Comparison of ENCODE assay signal across 8 cellular contexts in genomic region chr16:721765-722481, GRCh38. TPM values are rescaled to one million over a fixed set of nuclear protein-coding genes. Genes with fewer than 3 reads are reported as not detected.
DNase-seq lines count a peak whose midpoint lies in the region; TF ChIP-seq lines count a peak whose summit lies in the region.

No MANE protein-coding gene starts in this region.

- H3K23ac ChIP-seq in neuronal stem cell (ENCODE audit: low read depth, low read length, poor library complexity), result peak overlapping the region; percentile 99

- H3K9me3 ChIP-seq in neuronal stem cell (replicated peaks in 1 of 2; ENCODE audit: control insufficient read depth in 2 of 2, insufficient read depth in 1 of 2, low read depth in 1 of 2, low read length in 2 of 2), result no peaks in the 10 kb centered on the region

- TF ChIP-seq CTCF in CD14-positive monocyte (IDR thresholded peaks at IDR 0.05) (no peak), NB4 (IDR thresholded peaks at IDR 0.05; ENCODE audit: low read depth, low read length) (no peak), coronary artery (IDR thresholded peaks at IDR 0.05) (no peak)

- H2BK12ac ChIP-seq in neuronal stem cell (ENCODE audit: low read length), result peak overlapping the region; percentile 41

- peaks cover 29% of the 10 kb centered on the region for H3K79me1 ChIP-seq in neuronal stem cell (ENCODE audit: low read depth, low read length)

- H3K4me3 ChIP-seq in NB4 (ENCODE audit: low read depth, low read length), result peak overlapping the region; percentile 30
- H3K4me3 ChIP-seq in coronary artery, result peak overlapping the region; percentile 95
- H3K4me3 ChIP-seq in neuronal stem cell (ENCODE audit: low read length in 2 of 2), result peak overlapping the region; percentile 76 to 93

- peak overlapping the region; percentile 100 for H2AK5ac ChIP-seq in neuronal stem cell (ENCODE audit: low read depth, low read length)

- peaks cover 33 to 54% (median 42%) of the 10 kb centered on the region in 3 donors for H3K27me3 Mint-ChIP-seq in CD14-positive monocyte (ENCODE audit: low read depth in 3 of 3)

- DNase-seq in CD14-positive monocyte (ENCODE audit: low spot score), result no peak
- DNase-seq in NB4 (ENCODE audit: low read depth), result no peak
- no peak for DNase-seq in coronary artery (ENCODE audit: low spot score)
- DNase-seq in neuronal stem cell (ENCODE audit: low spot score), result no peak
- DNase-seq in NCI-H1436 (lab: John Stamatoyannopoulos, UW), result no peak
- no peak for DNase-seq in NCI-H187 (lab: John Stamatoyannopoulos, UW)
- no peak for DNase-seq in ecto neural progenitor cell (ENCODE audit: low spot score)
- no peak for DNase-seq in stimulated activated CD4-positive, alpha-beta T cell treated with anti-CD3 and anti-CD28 coated beads, Interleukin-2, amount 100 ng/mL, for 48 hours

- H3K4me1 Mint-ChIP-seq in CD14-positive monocyte, result peaks cover 14% of the 10 kb centered on the region

- peak overlapping the region in 1 of 2 donors; percentile 93 for H3K27ac ChIP-seq in coronary artery
- H3K27ac ChIP-seq in neuronal stem cell (replicated peaks; ENCODE audit: low read length), result peak overlapping the region; percentile 49

- H3K4ac ChIP-seq in neuronal stem cell (ENCODE audit: low read length), result peak overlapping the region; percentile 93

- peak overlapping the region; percentile 96 for H2BK15ac ChIP-seq in neuronal stem cell (ENCODE audit: low read length)

- no peak for TF ChIP-seq POLR2A in NB4 (IDR thresholded peaks at IDR 0.05; ENCODE audit: extremely low read depth, insufficient read length)

- H3K4me2 ChIP-seq in neuronal stem cell (ENCODE audit: insufficient read depth, low read length, poor library complexity, severe bottlenecking), result peak overlapping the region; percentile 67

- H2BK120ac ChIP-seq in neuronal stem cell (ENCODE audit: low read depth, low read length), result no peak overlapping the region

- no peak overlapping the region for H4K91ac ChIP-seq in neuronal stem cell (ENCODE audit: low read depth, low read length, poor library complexity)

- WGBS in neuronal stem cell (ENCODE audit: extremely low coverage in 2 of 2, insufficient read length in 2 of 2, insufficient replicate concordance in 1 of 2), 2 donors, result no CpG with 5 or more reads among the region's 47 CpGs

- peak overlapping the region; percentile 43 for H4K8ac ChIP-seq in neuronal stem cell (ENCODE audit: low read depth, low read length)

- H3K36me3 ChIP-seq in neuronal stem cell (replicated peaks in 1 of 2; ENCODE audit: control insufficient read depth in 2 of 2, insufficient read depth in 2 of 2, low read length in 2 of 2), result peaks cover 11 to 25% of the 10 kb centered on the region in 2 donors

- intact Hi-C loops in CD14-positive monocyte (cut with micrococcal nuclease), result no loop called here

- peaks cover 0 to 1% (median 0%) of the 10 kb centered on the region in 7 donors for H3K9me3 Mint-ChIP-seq in CD14-positive monocyte

- peaks cover 4 to 5% of the 10 kb centered on the region in 2 donors for H3K36me3 Mint-ChIP-seq in CD14-positive monocyte

- peaks cover 37 to 43% of the 10 kb centered on the region in 2 donors for H3K4me1 ChIP-seq in neuronal stem cell (ENCODE audit: control insufficient read depth in 2 of 2, insufficient read depth in 1 of 2, low read depth in 1 of 2, low read length in 2 of 2)

- H3K18ac ChIP-seq in neuronal stem cell (ENCODE audit: low read length), result peak overlapping the region; percentile 95

- no peak overlapping the region for H3K27ac Mint-ChIP-seq in CD14-positive monocyte

- H2BK5ac ChIP-seq in neuronal stem cell (ENCODE audit: low read length), result peak overlapping the region; percentile 87

- peak overlapping the region; percentile 100 for H3K9ac ChIP-seq in neuronal stem cell (ENCODE audit: low read depth, low read length, poor library complexity)

- H2AFZ ChIP-seq in neuronal stem cell (ENCODE audit: low read length), result no peak overlapping the region

- H3K4me3 Mint-ChIP-seq in CD14-positive monocyte, result peak overlapping the region; percentile 35 to 69

- peaks cover 0 to 6% (median 0%) of the 10 kb centered on the region in 3 experiments for H3K27me3 ChIP-seq in neuronal stem cell (ENCODE audit: control insufficient read depth in 3 of 3, insufficient read depth in 3 of 3, low read depth in 1 of 3, low read length in 3 of 3)

- H3K14ac ChIP-seq in neuronal stem cell (ENCODE audit: low read length), result peak overlapping the region; percentile 56

RNA-seq across cellular contexts. Expression of gene ANTKMT, which starts 1.0 kb away (rescaled TPM):
- 10 to 100 TPM; 34.4 to 56.3 TPM for polyA plus RNA-seq in CD14-positive monocyte
- polyA plus RNA-seq in neuronal stem cell (2013, experiment 1 of 2), result 30.9 TPM
- 29.0 TPM for polyA plus RNA-seq in neuronal stem cell (2013, experiment 2 of 2)

RNA-seq across cellular contexts. Expression of gene CCDC78, which starts 4.3 kb away (rescaled TPM):
- not detected for polyA plus RNA-seq in CD14-positive monocyte
- 1.7 TPM for polyA plus RNA-seq in neuronal stem cell (2013, experiment 1 of 2)
- polyA plus RNA-seq in neuronal stem cell (2013, experiment 2 of 2), result 1.4 TPM

RNA-seq across cellular contexts. Expression of gene HAGHL, which starts 5.0 kb away (rescaled TPM):
- polyA plus RNA-seq in CD14-positive monocyte, result 1 to 10 TPM in 1 of 2 donors, under 1 TPM in 1; 0.60 to 1.5 TPM
- 5.3 TPM for polyA plus RNA-seq in neuronal stem cell (2013, experiment 1 of 2)
- polyA plus RNA-seq in neuronal stem cell (2013, experiment 2 of 2), result 4.6 TPM

RNA-seq across cellular contexts. Expression of gene METRN, which starts 7.0 kb away (rescaled TPM):
- 1 to 10 TPM in 1 of 2 donors, under 1 TPM in 1; 0.97 to 5.4 TPM for polyA plus RNA-seq in CD14-positive monocyte
- polyA plus RNA-seq in neuronal stem cell (2013, experiment 1 of 2), result 105 TPM
- 98.3 TPM for polyA plus RNA-seq in neuronal stem cell (2013, experiment 2 of 2)

RNA-seq across cellular contexts. Expression of gene FBXL16, which starts 16.3 kb away (rescaled TPM):
- under 1 TPM; 0.28 to 0.49 TPM for polyA plus RNA-seq in CD14-positive monocyte
- polyA plus RNA-seq in neuronal stem cell (2013, experiment 1 of 2), result 2.7 TPM
- 2.7 TPM for polyA plus RNA-seq in neuronal stem cell (2013, experiment 2 of 2)

Comparison
In these comparisons a context has a peak if more than half of its experiments do, and no peak if none do; other contexts are left out.
1. H3K4me3 ChIP-seq: peak in every context shown above with its lines; median percentile 95 in coronary artery; 84 in neuronal stem cell; 30 in NB4.